ENCODE assay signal across 13 cellular contexts in genomic region chr22:37310075-37310606, GRCh38. TPM values are rescaled to one million over a fixed set of nuclear protein-coding genes. Genes with fewer than 3 reads are reported as not detected.
A peak's percentile ranks its signal among the peaks of the same experiment; 100 is the strongest.
DNase-seq lines count a peak whose midpoint lies in the region; ATAC-seq and TF ChIP-seq lines count a peak whose summit lies in the region.
"Had no signal": no experiment of that assay in that cellular context is flagged by ENCODE, and none has a peak within 500 bp of the region (broad histone marks: within the 10 kb centered on the region; RNA-seq: fewer than 3 reads in every experiment).

No MANE protein-coding gene starts in this region.

- TF ChIP-seq CTCF in CD4-positive, alpha-beta T cell (IDR thresholded peaks at IDR 0.05) = no peak

- H3K36me3 Mint-ChIP-seq in CD4-positive, alpha-beta T cell (ENCODE audit: low read depth) = peaks cover 85% of the 10 kb centered on the region
- peaks cover 82% of the 10 kb centered on the region for H3K36me3 Mint-ChIP-seq in activated CD4-positive, alpha-beta memory T cell treated with anti-CD3 and anti-CD28 coated beads, Interleukin-2, amount 10 ng/mL, durations not matched to agents 7 days and 5 days (ENCODE audit: low read depth)
- peaks cover 0 to 68% (median 10%) of the 10 kb centered on the region in 5 donors for H3K36me3 Mint-ChIP-seq in naive thymus-derived CD4-positive, alpha-beta T cell

- H3K79me2 ChIP-seq in mesendoderm (ENCODE audit: control insufficient read depth, insufficient read depth, low read length) = no peaks in the 10 kb centered on the region

- intact Hi-C loops in CD4-positive, alpha-beta T cell (cut with DNase I, micrococcal nuclease) = no loop called here
- intact Hi-C loops in naive thymus-derived CD4-positive, alpha-beta T cell (cut with micrococcal nuclease) = no loop called here

- no peak overlapping the region for H3K9ac ChIP-seq in mesendoderm (ENCODE audit: low read length)

- peaks cover 66 to 74% of the 10 kb centered on the region in 2 donors for H3K4me1 ChIP-seq in naive thymus-derived CD4-positive, alpha-beta T cell (ENCODE audit: control insufficient read depth in 2 of 2, insufficient read depth in 2 of 2, low read length in 2 of 2)
- H3K4me1 ChIP-seq in mesendoderm (ENCODE audit: control insufficient read depth, low read depth, low read length) = no peaks in the 10 kb centered on the region
- H3K4me1 ChIP-seq: gastrocnemius medialis had no signal

- peak; percentile 7 for TF ChIP-seq POLR2A in GM19193 (IDR thresholded peaks at IDR 0.05; ENCODE audit: extremely low read depth, insufficient read depth, insufficient read length)

- H3K27ac ChIP-seq in CD4-positive, alpha-beta T cell (ENCODE audit: low read depth, low read length) = peak overlapping the region; percentile 81
- peak overlapping the region; percentile 84 for H3K27ac ChIP-seq in naive thymus-derived CD4-positive, alpha-beta T cell (ENCODE audit: low read depth, low read length)
- H3K27ac ChIP-seq in mesendoderm (ENCODE audit: low read depth, low read length) = no peak overlapping the region
- H3K27ac ChIP-seq: gastrocnemius medialis, VCaP had no signal

- H3K4me3 Mint-ChIP-seq in CD4-positive, alpha-beta T cell = peak overlapping the region; percentile 77
- no peak overlapping the region for H3K4me3 Mint-ChIP-seq in activated CD4-positive, alpha-beta memory T cell treated with anti-CD3 and anti-CD28 coated beads, Interleukin-2, amount 10 ng/mL, durations not matched to agents 7 days and 5 days
- H3K4me3 Mint-ChIP-seq in naive thymus-derived CD4-positive, alpha-beta T cell = peak overlapping the region; percentile 38 to 94 (median 84)

- ATAC-seq in CD4-positive, alpha-beta T cell (ENCODE audit: poor library complexity) = no peak
- no peak for ATAC-seq in naive thymus-derived CD4-positive, alpha-beta T cell
- ATAC-seq in GM21619 (IDR thresholded peaks at IDR 0.05; ENCODE audit: unreplicated experiment) = no peak
- no peak for ATAC-seq in HG02981 (IDR thresholded peaks at IDR 0.05; ENCODE audit: unreplicated experiment)
- ATAC-seq: gastrocnemius medialis had no signal

- no peaks in the 10 kb centered on the region for H3K27me3 Mint-ChIP-seq in CD4-positive, alpha-beta T cell
- no peaks in the 10 kb centered on the region for H3K27me3 Mint-ChIP-seq in activated CD4-positive, alpha-beta memory T cell treated with anti-CD3 and anti-CD28 coated beads, Interleukin-2, amount 10 ng/mL, durations not matched to agents 7 days and 5 days
- H3K27me3 Mint-ChIP-seq in naive thymus-derived CD4-positive, alpha-beta T cell = no peaks in the 10 kb centered on the region

- WGBS in mesendoderm (ENCODE audit: extremely low coverage, insufficient coverage, low lambda C conversion rate) = no CpG with 5 or more reads among the region's 11 CpGs

- H4K5ac ChIP-seq in mesendoderm (ENCODE audit: low read length) = no peak overlapping the region

- peak overlapping the region; percentile 95 for H3K27ac Mint-ChIP-seq in CD4-positive, alpha-beta T cell
- H3K27ac Mint-ChIP-seq in activated CD4-positive, alpha-beta memory T cell treated with anti-CD3 and anti-CD28 coated beads, Interleukin-2, amount 10 ng/mL, durations not matched to agents 7 days and 5 days = peak overlapping the region; percentile 100
- peak overlapping the region; percentile 89 to 100 (median 97) for H3K27ac Mint-ChIP-seq in naive thymus-derived CD4-positive, alpha-beta T cell

- no peak for DNase-seq in CD4-positive, alpha-beta T cell
- no peak for DNase-seq in activated CD4-positive, alpha-beta memory T cell treated with anti-CD3 and anti-CD28 coated beads, Interleukin-2, amount 10 ng/mL, durations not matched to agents 7 days and 5 days
- no peak for DNase-seq in naive thymus-derived CD4-positive, alpha-beta T cell
- DNase-seq in mesendoderm (no peak), KG1 (lab: John Stamatoyannopoulos, UW) (no peak)
- DNase-seq: NCI-H446 treated with DMSO at 0.1 percent for 48 hours; nucleus accumbens; stimulated activated naive CD4-positive, alpha-beta T cell treated with Interleukin-2 at 50 U/mL for 16 hours had no signal

- no peak overlapping the region for H2BK120ac ChIP-seq in mesendoderm (ENCODE audit: low read depth, low read length)

- H3K4me2 ChIP-seq in mesendoderm (ENCODE audit: low read length) = no peak overlapping the region

- H2AK5ac ChIP-seq in mesendoderm (ENCODE audit: low read length) = no peak overlapping the region

- no peak overlapping the region for H3K18ac ChIP-seq in mesendoderm (ENCODE audit: low read length)

- H4K8ac ChIP-seq in mesendoderm (ENCODE audit: low read depth, low read length) = no peak overlapping the region

- H3K79me1 ChIP-seq in mesendoderm (ENCODE audit: low read length) = no peaks in the 10 kb centered on the region

- no peak overlapping the region for H3K23ac ChIP-seq in mesendoderm (ENCODE audit: low read length)

- peak overlapping the region; percentile 34 for H3K4me3 ChIP-seq in naive thymus-derived CD4-positive, alpha-beta T cell (ENCODE audit: low read length)
- H3K4me3 ChIP-seq in mesendoderm (ENCODE audit: low read length) = no peak overlapping the region
- H3K4me3 ChIP-seq: gastrocnemius medialis had no signal

- peaks cover 4 to 64% (median 6%) of the 10 kb centered on the region in 3 experiments for H3K36me3 ChIP-seq in naive thymus-derived CD4-positive, alpha-beta T cell (ENCODE audit: control insufficient read depth in 2 of 3, insufficient read depth in 3 of 3, low read length in 3 of 3)
- no peaks in the 10 kb centered on the region for H3K36me3 ChIP-seq in mesendoderm (ENCODE audit: control insufficient read depth, insufficient read depth, low read length)
- H3K36me3 ChIP-seq: gastrocnemius medialis had no signal

- no peak overlapping the region for H2BK5ac ChIP-seq in mesendoderm (ENCODE audit: low read length)

- no peak overlapping the region for H2BK15ac ChIP-seq in mesendoderm (replicated peaks; ENCODE audit: low read depth)

- no peak overlapping the region for H3K56ac ChIP-seq in mesendoderm (ENCODE audit: low read length)

- POLR2A ChIA-PET in CD4-positive, alpha-beta T cell (lab: Charles Lee) = interaction anchor here (0.7 to 2.0 kb wide), 22 partner anchors 9 to 298 kb away, joined by 3 to 20 read pairs (median 4); partner anchors contain the start of genes CYTH4, IL2RB, MFNG and RAC2
- POLR2A ChIA-PET in activated CD4-positive, alpha-beta memory T cell treated with anti-CD3 and anti-CD28 coated beads, Interleukin-2, amount 10 ng/mL, durations not matched to agents 7 days and 5 days (lab: Charles Lee) = interaction anchor here (0.7 to 2.5 kb wide), 22 partner anchors 8 to 449 kb away, joined by 3 to 41 read pairs (median 4); partner anchors contain the start of genes MFNG, NCF4 and RAC2
- POLR2A ChIA-PET in naive thymus-derived CD4-positive, alpha-beta T cell (lab: Charles Lee) = interaction anchor here (0.6 to 8.9 kb wide), 20 partner anchors 9 to 176 kb away, joined by 3 to 70 read pairs (median 5); partner anchors contain the start of genes CYTH4, MFNG and RAC2

- H3K9me3 ChIP-seq in CD4-positive, alpha-beta T cell (ENCODE audit: control insufficient read depth, low read length) = no peaks in the 10 kb centered on the region
- no peaks in the 10 kb centered on the region for H3K9me3 ChIP-seq in naive thymus-derived CD4-positive, alpha-beta T cell (ENCODE audit: control insufficient read depth in 2 of 3, low read length in 3 of 3)
- H3K9me3 ChIP-seq: gastrocnemius medialis had no signal

- no peaks in the 10 kb centered on the region for H3K9me3 Mint-ChIP-seq in CD4-positive, alpha-beta T cell
- no peaks in the 10 kb centered on the region for H3K9me3 Mint-ChIP-seq in activated CD4-positive, alpha-beta memory T cell treated with anti-CD3 and anti-CD28 coated beads, Interleukin-2, amount 10 ng/mL, durations not matched to agents 7 days and 5 days
- peaks cover 0 to 3% (median 0%) of the 10 kb centered on the region in 11 donors for H3K9me3 Mint-ChIP-seq in naive thymus-derived CD4-positive, alpha-beta T cell

- no peaks in the 10 kb centered on the region for H3K27me3 ChIP-seq in CD4-positive, alpha-beta T cell (ENCODE audit: control insufficient read depth, insufficient read depth, low read length)
- H3K27me3 ChIP-seq in naive thymus-derived CD4-positive, alpha-beta T cell (ENCODE audit: control insufficient read depth in 2 of 2, insufficient read depth in 2 of 2, low read length in 2 of 2) = no peaks in the 10 kb centered on the region
- H3K27me3 ChIP-seq in mesendoderm (ENCODE audit: insufficient read depth, low read length, poor library complexity) = no peaks in the 10 kb centered on the region
- H3K27me3 ChIP-seq: gastrocnemius medialis had no signal

- H3K4ac ChIP-seq in mesendoderm (ENCODE audit: low read depth, low read length) = no peak overlapping the region

- H3K4me1 Mint-ChIP-seq in CD4-positive, alpha-beta T cell (ENCODE audit: low read depth) = peaks cover 86% of the 10 kb centered on the region
- peaks cover 89% of the 10 kb centered on the region for H3K4me1 Mint-ChIP-seq in activated CD4-positive, alpha-beta memory T cell treated with anti-CD3 and anti-CD28 coated beads, Interleukin-2, amount 10 ng/mL, durations not matched to agents 7 days and 5 days
- peaks cover 66 to 87% (median 83%) of the 10 kb centered on the region in 7 donors for H3K4me1 Mint-ChIP-seq in naive thymus-derived CD4-positive, alpha-beta T cell

- CTCF ChIA-PET in CD4-positive, alpha-beta T cell (lab: Charles Lee) = interaction anchor here (0.6 to 1.5 kb wide), 4 partner anchors 43 to 161 kb away, joined by 3 to 4 read pairs (median 3); no protein-coding TSS in a partner anchor
- CTCF ChIA-PET in activated CD4-positive, alpha-beta memory T cell treated with anti-CD3 and anti-CD28 coated beads, Interleukin-2, amount 10 ng/mL, durations not matched to agents 7 days and 5 days (lab: Charles Lee) = interaction anchor here (0.6 to 2.6 kb wide), 13 partner anchors 29 to 454 kb away, joined by 3 to 9 read pairs (median 4); no protein-coding TSS in a partner anchor
- CTCF ChIA-PET in naive thymus-derived CD4-positive, alpha-beta T cell (lab: Charles Lee) = interaction anchor here (0.6 to 2.9 kb wide), 12 partner anchors 10 to 297 kb away, joined by 3 to 34 read pairs (median 5); partner anchors contain the start of genes CYTH4 and RAC2

RNA-seq across cellular contexts. Expression of gene CYTH4, which starts 27.8 kb away (rescaled TPM):
- total RNA-seq in CD4-positive, alpha-beta T cell = 100 to 1,000 TPM; 134 to 138 TPM
- total RNA-seq in activated CD4-positive, alpha-beta memory T cell treated with anti-CD3 and anti-CD28 coated beads, Interleukin-2, amount 10 ng/mL, durations not matched to agents 7 days and 5 days = 100 to 1,000 TPM; 114 to 126 TPM
- total RNA-seq in naive thymus-derived CD4-positive, alpha-beta T cell = 100 to 1,000 TPM; 123 to 227 (median 214) TPM
- 10 to 100 TPM; 49.5 to 71.1 TPM for polyA plus RNA-seq in naive thymus-derived CD4-positive, alpha-beta T cell
- not detected for polyA plus RNA-seq in mesendoderm (2013, experiment 1 of 2)
- not detected for polyA plus RNA-seq in mesendoderm (2013, experiment 2 of 2)
